ENCODE assay signal across 8 cellular contexts in genomic region chr12:109910969-109911348, GRCh38. TPM values are rescaled to one million over a fixed set of nuclear protein-coding genes. Genes with fewer than 3 reads are reported as not detected.
DNase-seq lines count a peak whose midpoint lies in the region; ATAC-seq and TF ChIP-seq lines count a peak whose summit lies in the region.

No MANE protein-coding gene starts in this region.

- no peak overlapping the region for H2BK20ac ChIP-seq in IMR-90 (ENCODE audit: low read depth, low read length)

- no peak overlapping the region for H3K18ac ChIP-seq in IMR-90 (ENCODE audit: low read depth, low read length)

- H3K4me3 ChIP-seq in IMR-90 (ENCODE audit: insufficient read depth, low read depth, low read length): no peak overlapping the region
- H3K4me3 ChIP-seq in mucosa of descending colon: no peak overlapping the region
- H3K4me3 ChIP-seq in heart right ventricle: no peak overlapping the region

- H4K8ac ChIP-seq in IMR-90 (ENCODE audit: low read depth in 2 of 2, low read length in 2 of 2): no peak overlapping the region

- dilution Hi-C loops in IMR-90 (cut with HindIII; ENCODE audit: low sequenced_read_pairs, unreplicated experiment): no loop called here

- peak; percentile 33 for TF ChIP-seq RAD21 in IMR-90 (IDR thresholded peaks at IDR 0.05; ENCODE audit: low read length)

- H2BK120ac ChIP-seq in IMR-90 (ENCODE audit: low read depth, low read length): no peak overlapping the region

- no peak overlapping the region for H3K23ac ChIP-seq in IMR-90 (ENCODE audit: low read depth, low read length)

- H3K79me1 ChIP-seq in IMR-90 (ENCODE audit: low read depth in 1 of 2, low read length in 2 of 2): peaks cover 0 to 5% of the 10 kb centered on the region in 2 experiments; a peak in 1 of 4 replicates

- peak; percentile 61; the same call in 1 of the 2 replicates for ATAC-seq in IMR-90 (ENCODE audit: low read depth)
- peak; percentile 27 for ATAC-seq in activated naive CD8-positive, alpha-beta T cell treated with anti-CD3 and anti-CD28 coated beads, Interleukin-2, amount 10 ng/mL, durations not matched to agents 7 days and 5 days (ENCODE audit: low read depth)
- peak; percentile 77 for ATAC-seq in mucosa of descending colon
- no peak for ATAC-seq in GM19467 (IDR thresholded peaks at IDR 0.05; ENCODE audit: unreplicated experiment)
- ATAC-seq in heart right ventricle: no peak
- no peak for ATAC-seq in GM21381 (IDR thresholded peaks at IDR 0.05; ENCODE audit: unreplicated experiment)

- no peak overlapping the region for H2BK5ac ChIP-seq in IMR-90 (ENCODE audit: low read depth, low read length, poor library complexity, severe bottlenecking)

- H2AFZ ChIP-seq in IMR-90 (replicated peaks; ENCODE audit: low read length, poor library complexity): no peak overlapping the region

- no peaks in the 10 kb centered on the region for H3K27me3 Mint-ChIP-seq in activated naive CD8-positive, alpha-beta T cell treated with anti-CD3 and anti-CD28 coated beads, Interleukin-2, amount 10 ng/mL, durations not matched to agents 7 days and 5 days

- peaks cover 2% of the 10 kb centered on the region for H3K4me1 Mint-ChIP-seq in activated naive CD8-positive, alpha-beta T cell treated with anti-CD3 and anti-CD28 coated beads, Interleukin-2, amount 10 ng/mL, durations not matched to agents 7 days and 5 days

- TF ChIP-seq CTCF in IMR-90 (conservative IDR thresholded peaks at IDR 0.05; ENCODE audit: low read depth, low read length) (peak; percentile 55), mucosa of descending colon (IDR thresholded peaks at IDR 0.05) (no peak), heart right ventricle (IDR thresholded peaks at IDR 0.05) (peak in 1 of 9 donors; percentile 27)

- H3K9ac ChIP-seq in IMR-90 (ENCODE audit: low read depth, low read length): no peak overlapping the region

- DNase-seq in ELF-1 (ENCODE audit: low read depth, low spot score) (peak; percentile 86), IMR-90 (peak; percentile 20), mucosa of descending colon (peak in 1 of 3 donors; percentile 43), heart right ventricle (no peak), HPDE6-E6E7 (ENCODE audit: extremely low spot score) (no peak)
- DNase-seq in activated naive CD8-positive, alpha-beta T cell treated with anti-CD3 and anti-CD28 coated beads, Interleukin-2, amount 10 ng/mL, durations not matched to agents 7 days and 5 days: no peak

- TF ChIP-seq POLR2A in IMR-90 (IDR thresholded peaks at IDR 0.05; ENCODE audit: low read depth, low read length): no peak

- H3K4me3 Mint-ChIP-seq in activated naive CD8-positive, alpha-beta T cell treated with anti-CD3 and anti-CD28 coated beads, Interleukin-2, amount 10 ng/mL, durations not matched to agents 7 days and 5 days: no peak overlapping the region

- H3K9me1 ChIP-seq in IMR-90 (ENCODE audit: insufficient read depth, low read length): 0 out of 2 replicates have a peak, but pooled peaks cover 8% of the 10 kb centered on the region

- H3K27ac Mint-ChIP-seq in activated naive CD8-positive, alpha-beta T cell treated with anti-CD3 and anti-CD28 coated beads, Interleukin-2, amount 10 ng/mL, durations not matched to agents 7 days and 5 days: no peak overlapping the region

- H3K9me3 Mint-ChIP-seq in activated naive CD8-positive, alpha-beta T cell treated with anti-CD3 and anti-CD28 coated beads, Interleukin-2, amount 10 ng/mL, durations not matched to agents 7 days and 5 days: no peaks in the 10 kb centered on the region

- 86% methylated on average over 9 of the region's 12 CpGs; no CpG with 5 or more reads in 1 of the 2 experiments for WGBS in IMR-90 (ENCODE audit: extremely low coverage in 2 of 2, insufficient read length in 1 of 2), 2 experiments
- WGBS in heart right ventricle, 2 donors: 76 to 78% methylated on average over 12 of the region's 12 CpGs

- no peak overlapping the region for H2AK9ac ChIP-seq in IMR-90 (replicated peaks; ENCODE audit: low read depth, low read length, poor library complexity)

- H2AK5ac ChIP-seq in IMR-90 (ENCODE audit: low read depth, low read length): no peak overlapping the region

- H4K20me1 ChIP-seq in IMR-90 (ENCODE audit: insufficient read depth, low read length): no peaks in the 10 kb centered on the region

- H2BK15ac ChIP-seq in IMR-90 (ENCODE audit: low read depth, low read length): no peak overlapping the region

- H4K5ac ChIP-seq in IMR-90 (ENCODE audit: low read depth, low read length): no peak overlapping the region

- no peak overlapping the region for H4K91ac ChIP-seq in IMR-90 (ENCODE audit: insufficient read depth, low read depth, low read length)

- H3K4me1 ChIP-seq in IMR-90 (ENCODE audit: control insufficient read depth, insufficient read depth, low read length) (no peaks in the 10 kb centered on the region), mucosa of descending colon (ENCODE audit: low read depth) (no peaks in the 10 kb centered on the region), heart right ventricle (peaks cover 0 to 4% (median 0%) of the 10 kb centered on the region in 9 donors)

- POLR2A ChIA-PET in IMR-90 (lab: Charles Lee; ENCODE audit: unreplicated experiment): no interaction called here
- POLR2A ChIA-PET in activated naive CD8-positive, alpha-beta T cell treated with anti-CD3 and anti-CD28 coated beads, Interleukin-2, amount 10 ng/mL, durations not matched to agents 7 days and 5 days (lab: Charles Lee): interaction anchor here (0.5 to 2.1 kb wide), 3 partner anchors 11 to 129 kb away, joined by 3 to 7 read pairs (median 5); partner anchors contain the start of gene TCHP

- no peaks in the 10 kb centered on the region for H3K9me3 ChIP-seq in IMR-90 (ENCODE audit: control insufficient read depth, insufficient read depth, low read length)
- H3K9me3 ChIP-seq in mucosa of descending colon: no peaks in the 10 kb centered on the region
- no peaks in the 10 kb centered on the region for H3K9me3 ChIP-seq in heart right ventricle

- H3K27me3 ChIP-seq in IMR-90 (ENCODE audit: control insufficient read depth, insufficient read depth, low read length): no peaks in the 10 kb centered on the region
- no peaks in the 10 kb centered on the region for H3K27me3 ChIP-seq in heart right ventricle

- in situ Hi-C loops in IMR-90 (cut with MboI; ENCODE audit: low sequenced_read_pairs): no loop called here

- no peak overlapping the region for H3K56ac ChIP-seq in IMR-90 (ENCODE audit: extremely low read depth, insufficient read depth, low read length)

- H3K27ac ChIP-seq in IMR-90 (ENCODE audit: insufficient read depth, low read length) (no peak overlapping the region), heart right ventricle (no peak overlapping the region)

- no peak overlapping the region for H3K4me2 ChIP-seq in IMR-90 (ENCODE audit: low read depth, low read length)

- H3K36me3 Mint-ChIP-seq in activated naive CD8-positive, alpha-beta T cell treated with anti-CD3 and anti-CD28 coated beads, Interleukin-2, amount 10 ng/mL, durations not matched to agents 7 days and 5 days: peaks cover 23% of the 10 kb centered on the region

- CTCF ChIA-PET in IMR-90 (lab: Yijun Ruan, JAX): no interaction called here

- peaks cover 65% of the 10 kb centered on the region for H3K36me3 ChIP-seq in IMR-90 (ENCODE audit: control insufficient read depth, insufficient read depth, low read length)
- H3K36me3 ChIP-seq in mucosa of descending colon (ENCODE audit: low read depth): no peaks in the 10 kb centered on the region
- peaks cover 3 to 100% (median 54%) of the 10 kb centered on the region in 9 donors for H3K36me3 ChIP-seq in heart right ventricle

- H3K4ac ChIP-seq in IMR-90 (ENCODE audit: low read depth, low read length): no peak overlapping the region

- intact Hi-C loops in IMR-90 (cut with micrococcal nuclease) (no loop called here), mucosa of descending colon (cut with DNase I, micrococcal nuclease) (no loop called here), heart right ventricle (cut with DNase I) (no loop called here)

- no peak overlapping the region for H3K14ac ChIP-seq in IMR-90 (replicated peaks; ENCODE audit: low read depth, low read length)

- no TSS peak for BruUV-seq in IMR-90 (replicated peaks; lab: Mats Ljungman, UMichigan)

TF ChIP-seq in IMR-90, 13 proteins besides CTCF, POLR2A, EP300 and RAD21:
- TF ChIP-seq RFX5 (IDR thresholded peaks at IDR 0.05; ENCODE audit: low read depth, low read length) (no peak), FOS (IDR thresholded peaks at IDR 0.05; ENCODE audit: low read depth, low read length) (no peak), SMC3 (IDR thresholded peaks at IDR 0.05; ENCODE audit: low read depth, low read length) (peak; percentile 24)

RNA-seq across cellular contexts. Expression of gene TCHP, which starts 10.9 kb away (rescaled TPM):
- 6.1 and 11.4 TPM in 2 replicates for total RNA-seq in IMR-90 (2012; rRNA removed)
- polyA plus RNA-seq in IMR-90 (2012; rRNA removed): 10.9 and 13.4 TPM in 2 replicates
- polyA plus RNA-seq in IMR-90 (2012; cell fraction: cytosol; rRNA removed): 9.3 and 11.2 TPM in 2 replicates
- polyA plus RNA-seq in IMR-90 (2012; cell fraction: nucleus; rRNA removed; ENCODE audit: low replicate concordance): 40.1 and 40.5 TPM in 2 replicates
- 10 to 100 TPM; 34.4 to 37.2 TPM for total RNA-seq in activated naive CD8-positive, alpha-beta T cell treated with anti-CD3 and anti-CD28 coated beads, Interleukin-2, amount 10 ng/mL, durations not matched to agents 7 days and 5 days
- 10 to 100 TPM; 24.7 to 27.8 (median 24.9) TPM for total RNA-seq in mucosa of descending colon
- 10 to 100 TPM in 4 of 10 donors, 1 to 10 TPM in 6; 7.0 to 14.1 (median 9.1) TPM for total RNA-seq in heart right ventricle
- 10 to 100 TPM in 1 of 2 donors, 1 to 10 TPM in 1; 7.3 to 13.2 TPM for polyA plus RNA-seq in heart right ventricle

RNA-seq across cellular contexts. Expression of gene GLTP, which starts 30.6 kb away (rescaled TPM):
- total RNA-seq in IMR-90 (2012; rRNA removed) (58.4 and 67.2 TPM in 2 replicates), mucosa of descending colon (100 to 1,000 TPM in 1 of 3 donors, 10 to 100 TPM in 2; 58.8 to 101 (median 98.9) TPM), heart right ventricle (10 to 100 TPM; 18.0 to 28.0 (median 22.0) TPM)
- polyA plus RNA-seq in IMR-90 (2012; rRNA removed) (32.5 and 34.4 TPM in 2 replicates), heart right ventricle (10 to 100 TPM; 19.4 to 23.1 TPM)
- 23.4 and 23.7 TPM in 2 replicates for polyA plus RNA-seq in IMR-90 (2012; cell fraction: cytosol; rRNA removed)
- 5.7 and 6.9 TPM in 2 replicates for polyA plus RNA-seq in IMR-90 (2012; cell fraction: nucleus; rRNA removed; ENCODE audit: low replicate concordance)
- total RNA-seq in activated naive CD8-positive, alpha-beta T cell treated with anti-CD3 and anti-CD28 coated beads, Interleukin-2, amount 10 ng/mL, durations not matched to agents 7 days and 5 days: 10 to 100 TPM; 18.3 to 20.2 TPM

Comparison
In these comparisons a context has a peak if more than half of its experiments do, and no peak if none do; other contexts are left out.
1. DNase-seq: peak in ELF-1 (single experiment) and IMR-90 (single experiment); none in activated naive CD8-positive, alpha-beta T cell treated with anti-CD3 and anti-CD28 coated beads, Interleukin-2, amount 10 ng/mL, durations not matched to agents 7 days and 5 days (single experiment), heart right ventricle (0 of 2) and HPDE6-E6E7 (single experiment).
2. ATAC-seq: peak in IMR-90 (single experiment), activated naive CD8-positive, alpha-beta T cell treated with anti-CD3 and anti-CD28 coated beads, Interleukin-2, amount 10 ng/mL, durations not matched to agents 7 days and 5 days (single experiment) and mucosa of descending colon (single experiment); none in GM19467 (single experiment), heart right ventricle (0 of 8) and GM21381 (single experiment).